In genomic region chr1:240107058-240107684, GRCh38 we compare ENCODE assay signal across 12 cellular contexts. TPM values are rescaled to one million over a fixed set of nuclear protein-coding genes. Genes with fewer than 3 reads are reported as not detected.
DNase-seq lines count a peak whose midpoint lies in the region; ATAC-seq, FAIRE-seq and TF ChIP-seq lines count a peak whose summit lies in the region.
"Had no signal": no experiment of that assay in that cellular context is flagged by ENCODE, and none has a peak within 500 bp of the region (broad histone marks: within the 10 kb centered on the region; RNA-seq: fewer than 3 reads in every experiment).

No MANE protein-coding gene starts in this region.

- peaks cover 48% of the 10 kb centered on the region for H3K4me1 ChIP-seq in GM23248 (ENCODE audit: insufficient read depth)
- no peaks in the 10 kb centered on the region; a peak in 2 of 4 replicates for H3K4me1 ChIP-seq in SK-N-SH (ENCODE audit: control insufficient read depth in 1 of 2, insufficient read depth in 2 of 2, low read depth in 1 of 2, low read length in 1 of 2)
- peaks cover 24% of the 10 kb centered on the region for H3K4me1 ChIP-seq in skeletal muscle satellite cell (ENCODE audit: control insufficient read depth, insufficient read depth, low read length)
- peaks cover 0 to 4% of the 10 kb centered on the region in 2 donors for H3K4me1 ChIP-seq in neuronal stem cell (ENCODE audit: control insufficient read depth in 2 of 2, insufficient read depth in 1 of 2, low read depth in 1 of 2, low read length in 2 of 2)
- H3K4me1 ChIP-seq in small intestine (ENCODE audit: control insufficient read depth in 2 of 2, insufficient read depth in 1 of 2, low read depth in 1 of 2, low read length in 1 of 2) = no peaks in the 10 kb centered on the region

- H3K18ac ChIP-seq in neuronal stem cell (ENCODE audit: low read length) = no peak overlapping the region

- TF ChIP-seq RAD21 in SK-N-SH (IDR thresholded peaks at IDR 0.05; ENCODE audit: low read length) = no peak

- H3K79me1 ChIP-seq in neuronal stem cell (ENCODE audit: low read depth, low read length) = no peaks in the 10 kb centered on the region

- H3K79me2 ChIP-seq in GM23248 (ENCODE audit: insufficient read depth) (peaks cover 92% of the 10 kb centered on the region), SK-N-SH (ENCODE audit: insufficient read depth) (peaks cover 95% of the 10 kb centered on the region)

- ATAC-seq in HG02840 (IDR thresholded peaks at IDR 0.05; ENCODE audit: low FRiP score, unreplicated experiment) = no peak
- ATAC-seq: activated naive CD4-positive, alpha-beta T cell treated with anti-CD3 and anti-CD28 coated beads, Interleukin-2, amount 50 U/mL, for 72 hours; GM12878 had no signal

- H3K36me3 ChIP-seq in GM23248 (ENCODE audit: low read depth) (0 out of 2 replicates have a peak, but pooled peaks cover 6% of the 10 kb centered on the region), SK-N-SH (replicated peaks in 1 of 2; ENCODE audit: control insufficient read depth in 1 of 2, insufficient read depth in 2 of 2, low read length in 1 of 2) (peaks cover 2 to 8% of the 10 kb centered on the region in 2 experiments), skeletal muscle satellite cell (ENCODE audit: insufficient read depth, low read length) (no peaks in the 10 kb centered on the region), neuronal stem cell (replicated peaks in 1 of 2; ENCODE audit: control insufficient read depth in 2 of 2, insufficient read depth in 2 of 2, low read length in 2 of 2) (peaks cover 0 to 3% of the 10 kb centered on the region in 2 donors), small intestine (ENCODE audit: control insufficient read depth in 2 of 2, insufficient read depth in 2 of 2, low read length in 2 of 2) (no peaks in the 10 kb centered on the region)

- no peak overlapping the region for H3K4me3 ChIP-seq in GM23248
- H3K4me3 ChIP-seq in SK-N-SH (ENCODE audit: low read depth in 2 of 2, low read length in 1 of 2) = no peak overlapping the region
- H3K4me3 ChIP-seq in fibroblast of pulmonary artery (replicated peaks; ENCODE audit: low read depth, low read length) = no peak overlapping the region
- no peak overlapping the region for H3K4me3 ChIP-seq in skeletal muscle satellite cell (ENCODE audit: low read length)
- no peak overlapping the region for H3K4me3 ChIP-seq in neuronal stem cell (ENCODE audit: low read length in 2 of 2)
- H3K4me3 ChIP-seq in small intestine (ENCODE audit: low read depth in 1 of 2, low read length in 2 of 2) = no peak overlapping the region
- H3K4me3 ChIP-seq: GM12878 had no signal

- in situ Hi-C loops in GM23248 (cut with MboI) = no loop called here

- H3K4me2 ChIP-seq in GM23248 (ENCODE audit: unreplicated experiment) = peak overlapping the region; percentile 54
- peak overlapping the region; percentile 56; the same call in 1 of the 2 replicates for H3K4me2 ChIP-seq in SK-N-SH
- peak overlapping the region; percentile 52 for H3K4me2 ChIP-seq in skeletal muscle satellite cell (ENCODE audit: low read length)
- H3K4me2 ChIP-seq in neuronal stem cell (ENCODE audit: insufficient read depth, low read length, poor library complexity, severe bottlenecking) = no peak overlapping the region

- FAIRE-seq in small intestine (lab: Jason Lieb, UNC) = no peak
- FAIRE-seq: GM12878 had no signal

- TF ChIP-seq CTCF in SK-N-SH (IDR thresholded peaks at IDR 0.05) = no peak
- no peak for TF ChIP-seq CTCF in fibroblast of pulmonary artery (IDR thresholded peaks at IDR 0.05; ENCODE audit: low read length, missing control alignments)

- H3K14ac ChIP-seq in neuronal stem cell (ENCODE audit: low read length) = no peak overlapping the region

- WGBS in GM23248 (ENCODE audit: low coverage in 1 of 2, low lambda C conversion rate in 2 of 2, missing lambda C conversion rate in 2 of 2), 2 experiments = 16 to 20% methylated on average over 3 of the region's 3 CpGs
- WGBS in SK-N-SH (ENCODE audit: low lambda C conversion rate) = 12% methylated on average over 3 of the region's 3 CpGs
- no CpG with 5 or more reads among the region's 3 CpGs for WGBS in neuronal stem cell (ENCODE audit: extremely low coverage in 2 of 2, insufficient read length in 2 of 2, insufficient replicate concordance in 1 of 2), 2 donors
- WGBS in small intestine, 3 donors = 52 to 72% (median 61%) methylated on average over 3 of the region's 3 CpGs

- no peak overlapping the region for H4K8ac ChIP-seq in neuronal stem cell (ENCODE audit: low read depth, low read length)

- no peak overlapping the region for H2BK15ac ChIP-seq in neuronal stem cell (ENCODE audit: low read length)

- POLR2A ChIA-PET in SK-N-SH (lab: Yijun Ruan, JAX) = no interaction called here

- H3K9ac ChIP-seq in GM23248 (no peak overlapping the region), SK-N-SH (no peak overlapping the region), skeletal muscle satellite cell (ENCODE audit: low read depth, low read length) (no peak overlapping the region), neuronal stem cell (ENCODE audit: low read depth, low read length, poor library complexity) (no peak overlapping the region)

- no peak overlapping the region for H2BK5ac ChIP-seq in neuronal stem cell (ENCODE audit: low read length)

- H2AFZ ChIP-seq in GM23248 = no peak overlapping the region
- H2AFZ ChIP-seq in SK-N-SH (ENCODE audit: low read depth) = no peak overlapping the region
- no peak overlapping the region for H2AFZ ChIP-seq in neuronal stem cell (ENCODE audit: low read length)

- no peaks in the 10 kb centered on the region for H3K27me3 ChIP-seq in GM23248 (replicated peaks; ENCODE audit: insufficient read depth)
- H3K27me3 ChIP-seq in SK-N-SH (ENCODE audit: insufficient read depth) = no peaks in the 10 kb centered on the region
- H3K27me3 ChIP-seq in skeletal muscle satellite cell (ENCODE audit: control insufficient read depth, insufficient read depth, low read length) = no peaks in the 10 kb centered on the region
- H3K27me3 ChIP-seq in neuronal stem cell (ENCODE audit: control insufficient read depth in 3 of 3, insufficient read depth in 3 of 3, low read depth in 1 of 3, low read length in 3 of 3) = no peaks in the 10 kb centered on the region
- H3K27me3 ChIP-seq in small intestine (ENCODE audit: control insufficient read depth in 2 of 2, insufficient read depth in 2 of 2, low read length in 2 of 2) = no peaks in the 10 kb centered on the region

- no peak overlapping the region for H2AK5ac ChIP-seq in neuronal stem cell (ENCODE audit: low read depth, low read length)

- H2BK120ac ChIP-seq in neuronal stem cell (ENCODE audit: low read depth, low read length) = no peak overlapping the region

- CTCF ChIA-PET in SK-N-SH (lab: Yijun Ruan, JAX) = interaction anchor here (0.9 to 2.1 kb wide), 3 partner anchors 11 to 102 kb away, joined by 3 to 9 read pairs (median 4); no protein-coding TSS in a partner anchor

- H4K20me1 ChIP-seq in GM23248 (ENCODE audit: insufficient read depth) (no peaks in the 10 kb centered on the region), SK-N-SH (ENCODE audit: insufficient read depth) (no peaks in the 10 kb centered on the region)

- H3K9me2 ChIP-seq in GM23248 (ENCODE audit: insufficient read depth) (no peaks in the 10 kb centered on the region), SK-N-SH (no peaks in the 10 kb centered on the region)

- no peak overlapping the region for H3K27ac ChIP-seq in GM23248
- H3K27ac ChIP-seq in SK-N-SH (ENCODE audit: low read depth in 2 of 2, low read length in 1 of 2) = peak overlapping the region; percentile 37 to 64; a peak in 3 of 4 replicates
- no peak overlapping the region for H3K27ac ChIP-seq in neuronal stem cell (replicated peaks; ENCODE audit: low read length)
- H3K27ac ChIP-seq in small intestine (ENCODE audit: low read depth in 1 of 2, low read length in 1 of 2) = no peak overlapping the region

- H4K91ac ChIP-seq in neuronal stem cell (ENCODE audit: low read depth, low read length, poor library complexity) = no peak overlapping the region

- no peak overlapping the region for H2BK12ac ChIP-seq in neuronal stem cell (ENCODE audit: low read length)

- H3F3A ChIP-seq in GM23248 (ENCODE audit: insufficient read depth) (peaks cover 9% of the 10 kb centered on the region), SK-N-SH (replicated peaks; ENCODE audit: insufficient read depth) (peaks cover 13% of the 10 kb centered on the region)

- H3K9me3 ChIP-seq in GM23248 (ENCODE audit: low read depth) = no peaks in the 10 kb centered on the region
- H3K9me3 ChIP-seq in SK-N-SH = no peaks in the 10 kb centered on the region
- no peaks in the 10 kb centered on the region for H3K9me3 ChIP-seq in skeletal muscle satellite cell (replicated peaks; ENCODE audit: low read length)
- no peaks in the 10 kb centered on the region for H3K9me3 ChIP-seq in neuronal stem cell (replicated peaks in 1 of 2; ENCODE audit: control insufficient read depth in 2 of 2, insufficient read depth in 1 of 2, low read depth in 1 of 2, low read length in 2 of 2)
- no peaks in the 10 kb centered on the region for H3K9me3 ChIP-seq in small intestine (ENCODE audit: control insufficient read depth, low read depth)

- no peak overlapping the region for H3K23ac ChIP-seq in neuronal stem cell (ENCODE audit: low read depth, low read length, poor library complexity)

- TF ChIP-seq EP300 in SK-N-SH (IDR thresholded peaks at IDR 0.05; ENCODE audit: borderline replicate concordance in 1 of 2, low read depth in 1 of 2, low read length in 1 of 2) = peak in 1 of 2 experiments; percentile 7; a peak in 1 of 4 replicates

- H3K4ac ChIP-seq in neuronal stem cell (ENCODE audit: low read length) = no peak overlapping the region

- DNase-seq in GM23248 (peak; percentile 82), SK-N-SH (no peak), fibroblast of pulmonary artery (ENCODE audit: low read depth) (peak; percentile 19), neuronal stem cell (ENCODE audit: low spot score) (no peak), small intestine (no peak)
- DNase-seq: head of caudate nucleus, NCI-H526 treated with DMSO at 0.1 percent for 48 hours, Right ventricle myocardium superior had no signal

TF ChIP-seq in SK-N-SH, 30 proteins besides CTCF, POLR2A, EP300 and RAD21 (continues in another document):
- TF ChIP-seq GABPA (IDR thresholded peaks at IDR 0.05; ENCODE audit: low read depth) (no peak), FOSL2 (IDR thresholded peaks at IDR 0.05; ENCODE audit: borderline replicate concordance, low read depth) (peak; percentile 74; the same call in 1 of the 2 replicates)

RNA-seq across cellular contexts. Expression of gene FMN2, which starts 15.5 kb away (rescaled TPM):
- 114 and 141 TPM in 2 replicates for total RNA-seq in GM23248 (2014; rRNA removed; shearing (Covaris generic))
- 72.8 and 78.2 TPM in 2 replicates for polyA plus RNA-seq in GM23248 (2016; fragmentation: Nextera tagmentation; extraction: Ambion mirVana)
- polyA plus RNA-seq in SK-N-SH (2012; rRNA removed) = 7.2 and 13.1 TPM in 2 replicates
- 17.8 and 19.5 TPM in 2 replicates for polyA plus RNA-seq in SK-N-SH (2012; cell fraction: cytosol; rRNA removed)
- 8.6 and 16.9 TPM in 2 replicates for polyA plus RNA-seq in SK-N-SH (2012; cell fraction: nucleus; rRNA removed)
- 22.7 and 40.3 TPM in 2 replicates for total RNA-seq in skeletal muscle satellite cell (2012; rRNA removed)
- 6.4 TPM for polyA plus RNA-seq in neuronal stem cell (2013, experiment 1 of 2)
- polyA plus RNA-seq in neuronal stem cell (2013, experiment 2 of 2) = 6.4 TPM
- polyA plus RNA-seq in small intestine = under 1 TPM in 1 of 3 donors, not detected in 2; 0.70 TPM
- total RNA-seq: activated naive CD4-positive, alpha-beta T cell treated with anti-CD3 and anti-CD28 coated beads, Interleukin-2, amount 50 U/mL, for 72 hours; GM12878; Right ventricle myocardium superior had no signal

Comparison
In these comparisons a context has a peak if more than half of its experiments do, and no peak if none do; other contexts are left out.
1. DNase-seq: peak in GM23248 (single experiment) and fibroblast of pulmonary artery (single experiment); none in SK-N-SH (single experiment), neuronal stem cell (single experiment) and small intestine (single experiment).
2. H3K27ac ChIP-seq: peak in SK-N-SH (2 of 2); none in GM23248 (single experiment), neuronal stem cell (single experiment) and small intestine (0 of 2).